ENCODE assay signal across 9 cellular contexts in the genomic region with DNA sequence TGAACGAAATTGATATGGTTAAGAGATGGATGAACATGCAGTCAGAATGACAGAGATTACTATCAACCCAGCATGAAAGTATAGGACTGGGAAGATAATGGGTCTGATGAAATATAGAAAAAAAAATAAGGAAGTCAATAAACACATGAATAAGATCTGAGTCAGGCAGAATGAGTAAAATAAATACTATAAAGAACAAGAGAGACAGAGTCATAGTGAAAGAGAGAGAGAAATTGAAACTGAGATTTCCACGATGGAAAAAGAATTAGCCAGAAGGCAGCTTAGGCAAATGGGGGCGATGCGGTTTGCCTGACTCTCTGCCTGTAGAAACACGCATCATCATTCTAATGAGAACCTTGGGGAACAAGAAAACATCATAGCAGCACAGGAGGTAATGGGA. TPM values are rescaled to one million over a fixed set of nuclear protein-coding genes. Genes with fewer than 3 reads are reported as not detected.
DNase-seq lines count a peak whose midpoint lies in the region; ATAC-seq and TF ChIP-seq lines count a peak whose summit lies in the region.
"Had no signal": no experiment of that assay in that cellular context is flagged by ENCODE, and none has a peak within 500 bp of the region (broad histone marks: within the 10 kb centered on the region; RNA-seq: fewer than 3 reads in every experiment).

No MANE protein-coding gene starts in this region.

- in situ Hi-C loops in mammary epithelial cell (cut with MboI; ENCODE audit: low sequenced_read_pairs in 2 of 2) = no loop called here

- H3K9ac ChIP-seq in mammary epithelial cell (ENCODE audit: insufficient read depth, low read length) = peak overlapping the region; percentile 63

- peak overlapping the region; percentile 27 to 41 (median 36) for H3K4me3 ChIP-seq in mammary epithelial cell (replicated peaks in 1 of 3; ENCODE audit: insufficient read depth in 1 of 3, low read depth in 2 of 3, low read length in 3 of 3)
- H3K4me3 ChIP-seq in breast epithelium = peak overlapping the region in 1 of 3 donors; percentile 2
- peak overlapping the region; percentile 33 for H3K4me3 ChIP-seq in thoracic aorta

- ATAC-seq in HG02970 (IDR thresholded peaks at IDR 0.05; ENCODE audit: low FRiP score, unreplicated experiment) = peak; percentile 86
- no peak for ATAC-seq in thoracic aorta (ENCODE audit: insufficient number of reproducible peaks, low FRiP score, low read depth)

- CTCF ChIA-PET in mammary epithelial cell (lab: Charles Lee; ENCODE audit: low non-redundant PET) = no interaction called here

- no peaks in the 10 kb centered on the region for H4K20me1 ChIP-seq in mammary epithelial cell (ENCODE audit: insufficient read depth, low read length)

- dilution Hi-C loops in mammary epithelial cell (cut with HindIII; ENCODE audit: low sequenced_read_pairs) = no loop called here

- TF ChIP-seq CTCF in mammary epithelial cell (conservative IDR thresholded peaks at IDR 0.05 in 1 of 2, IDR thresholded peaks at IDR 0.05 in 1 of 2; ENCODE audit: extremely low read depth in 1 of 2, insufficient read depth in 1 of 2, low read depth in 1 of 2, low read length in 2 of 2) (no peak), breast epithelium (IDR thresholded peaks at IDR 0.05) (no peak), thoracic aorta (IDR thresholded peaks at IDR 0.05) (no peak)

- H3K27ac ChIP-seq in mammary epithelial cell (ENCODE audit: insufficient read depth, low read depth, low read length) (peak overlapping the region; percentile 63), breast epithelium (no peak overlapping the region), thoracic aorta (no peak overlapping the region)

- no TSS peak for BruUV-seq in mammary epithelial cell (replicated peaks; lab: Mats Ljungman, UMichigan)

- H3K4me1 ChIP-seq in mammary epithelial cell (ENCODE audit: insufficient read depth, low read length) (peaks cover 21% of the 10 kb centered on the region), breast epithelium (no peaks in the 10 kb centered on the region), thoracic aorta (ENCODE audit: control insufficient read depth in 1 of 2, low read depth in 2 of 2) (peaks cover 0 to 16% of the 10 kb centered on the region in 2 donors)

- peaks cover 5% of the 10 kb centered on the region for H3K9me3 ChIP-seq in mammary epithelial cell (replicated peaks; ENCODE audit: insufficient read depth, low read length)
- H3K9me3 ChIP-seq in breast epithelium = no peaks in the 10 kb centered on the region
- H3K9me3 ChIP-seq in thoracic aorta = no peaks in the 10 kb centered on the region

- WGBS in mammary epithelial cell (ENCODE audit: low coverage, missing lambda C conversion rate) = 4% methylated on average over 5 of the region's 5 CpGs

- H3K36me3 ChIP-seq in mammary epithelial cell (ENCODE audit: insufficient read depth, low read length) (peaks cover 1% of the 10 kb centered on the region), breast epithelium (no peaks in the 10 kb centered on the region), thoracic aorta (no peaks in the 10 kb centered on the region)

- DNase-seq in mammary epithelial cell = peak; percentile 90
- no peak for DNase-seq in breast epithelium (ENCODE audit: low spot score in 2 of 2)
- DNase-seq in SIG-M5 (lab: John Stamatoyannopoulos, UW) = peak; percentile 28
- DNase-seq in thoracic aorta (ENCODE audit: low spot score) = no peak
- DNase-seq in HuH-7 (ENCODE audit: low spot score) = no peak
- no peak for DNase-seq in cerebellar cortex (ENCODE audit: low spot score)
- no peak for DNase-seq in NCI-H748 treated with DMSO at 0.1 percent for 48 hours (lab: John Stamatoyannopoulos, UW)
- DNase-seq: CD4-positive, CD25-positive, alpha-beta regulatory T cell had no signal

- no peaks in the 10 kb centered on the region for H3K79me2 ChIP-seq in mammary epithelial cell (ENCODE audit: insufficient read depth, low read length)

- TF ChIP-seq POLR2A in breast epithelium (IDR thresholded peaks at IDR 0.05) = no peak

- intact Hi-C loops in mammary epithelial cell (cut with micrococcal nuclease) (no loop called here), breast epithelium (cut with DNase I; ENCODE audit: low total_unique reads) (no loop called here)

- H3K4me2 ChIP-seq in mammary epithelial cell (ENCODE audit: insufficient read depth, low read depth, low read length) = peak overlapping the region; percentile 74

- no peaks in the 10 kb centered on the region for H3K27me3 ChIP-seq in mammary epithelial cell (ENCODE audit: insufficient read depth, low read length)
- H3K27me3 ChIP-seq in breast epithelium = no peaks in the 10 kb centered on the region
- no peaks in the 10 kb centered on the region for H3K27me3 ChIP-seq in thoracic aorta (replicated peaks; ENCODE audit: insufficient read depth)

- peak overlapping the region; percentile 70 for H2AFZ ChIP-seq in mammary epithelial cell (ENCODE audit: low read depth, low read length)

RNA-seq across cellular contexts. Expression of a gene that starts 26.6 kb away (rescaled TPM):
- total RNA-seq in mammary epithelial cell (1 to 10 TPM; 3.5 to 9.5 TPM), breast epithelium (1 to 10 TPM; 3.5 to 7.5 (median 7.0) TPM), thoracic aorta (10 to 100 TPM; 18.5 to 22.8 TPM)
- 5.8 TPM for polyA plus RNA-seq in mammary epithelial cell
- 4.8 TPM for polyA minus RNA-seq in mammary epithelial cell
- total RNA-seq: CD4-positive, CD25-positive, alpha-beta regulatory T cell had no signal
- polyA plus RNA-seq: CD4-positive, CD25-positive, alpha-beta regulatory T cell had no signal

Comparison
In these comparisons a context has a peak if more than half of its experiments do, and no peak if none do; other contexts are left out.
1. DNase-seq: peak in mammary epithelial cell (single experiment) and SIG-M5 (single experiment); none in breast epithelium (0 of 2), thoracic aorta (single experiment), HuH-7 (single experiment), cerebellar cortex (single experiment) and NCI-H748 treated with DMSO at 0.1 percent for 48 hours (single experiment).